ENCODE assay signal across 12 cellular contexts in genomic region chr10:74000892-74001669, GRCh38. TPM values are rescaled to one million over a fixed set of nuclear protein-coding genes. Genes with fewer than 3 reads are reported as not detected.
DNase-seq lines count a peak whose midpoint lies in the region; ATAC-seq and TF ChIP-seq lines count a peak whose summit lies in the region.
"Had no signal": no experiment of that assay in that cellular context is flagged by ENCODE, and none has a peak within 500 bp of the region (broad histone marks: within the 10 kb centered on the region; RNA-seq: fewer than 3 reads in every experiment).

No MANE protein-coding gene starts in this region.

- H2BK5ac ChIP-seq in mesenchymal stem cell (ENCODE audit: low read depth, low read length, poor library complexity, severe bottlenecking) = no peak overlapping the region

- H3K4me2 ChIP-seq in mesenchymal stem cell (ENCODE audit: low read length, poor library complexity, severe bottlenecking) = peak overlapping the region; percentile 67

- peak overlapping the region; percentile 9 for H3K27ac Mint-ChIP-seq in central memory CD8-positive, alpha-beta T cell (ENCODE audit: low read depth)
- H3K27ac Mint-ChIP-seq: activated B cell treated with CpG ODN at 0.5 μM for 24 hours had no signal

- H3K4me3 ChIP-seq in heart right ventricle (peak overlapping the region; percentile 8 to 99 (median 89)), mesenchymal stem cell (ENCODE audit: insufficient read depth in 1 of 2, low read depth in 1 of 2, low read length in 2 of 2) (peak overlapping the region in 1 of 2 experiments; percentile 99), uterus (no peak overlapping the region)

- H3K36me3 ChIP-seq in heart right ventricle (peaks cover 0 to 15% (median 0%) of the 10 kb centered on the region in 9 donors), mesenchymal stem cell (ENCODE audit: control insufficient read depth in 1 of 2, insufficient read depth in 2 of 2, low read depth in 1 of 2, low read length in 2 of 2) (peaks cover 0 to 20% of the 10 kb centered on the region in 2 experiments), uterus (no peaks in the 10 kb centered on the region)

- no peak overlapping the region for H4K8ac ChIP-seq in mesenchymal stem cell (ENCODE audit: low read length)

- no peaks in the 10 kb centered on the region for H3K9me3 Mint-ChIP-seq in central memory CD8-positive, alpha-beta T cell
- H3K9me3 Mint-ChIP-seq: activated B cell treated with CpG ODN at 0.5 μM for 24 hours had no signal

- TF ChIP-seq CTCF in heart right ventricle (IDR thresholded peaks at IDR 0.05) = no peak
- no peak for TF ChIP-seq CTCF in uterus (IDR thresholded peaks at IDR 0.05)

- H3K79me1 ChIP-seq in mesenchymal stem cell (replicated peaks; ENCODE audit: low read length, poor library complexity, severe bottlenecking) = no peaks in the 10 kb centered on the region

- H2BK12ac ChIP-seq in mesenchymal stem cell (ENCODE audit: low read length in 2 of 2) = no peak overlapping the region

- no peaks in the 10 kb centered on the region for H3K27me3 Mint-ChIP-seq in central memory CD8-positive, alpha-beta T cell
- H3K27me3 Mint-ChIP-seq: activated B cell treated with CpG ODN at 0.5 μM for 24 hours had no signal

- ATAC-seq in heart right ventricle = no peak
- no peak for ATAC-seq in central memory CD8-positive, alpha-beta T cell (replicated peaks; ENCODE audit: extremely low read depth, poor library complexity, severe bottlenecking)
- no peak for ATAC-seq in HG02588 (IDR thresholded peaks at IDR 0.05; ENCODE audit: unreplicated experiment)

- no peak overlapping the region for H2AFZ ChIP-seq in mesenchymal stem cell (ENCODE audit: low read depth, low read length)

- WGBS in heart right ventricle, 2 donors = 76 to 80% methylated on average over 7 of the region's 7 CpGs
- 86% methylated on average over 7 of the region's 7 CpGs for WGBS in mesenchymal stem cell

- no peak for TF ChIP-seq POLR2A in uterus (IDR thresholded peaks at IDR 0.05)

- peak overlapping the region; percentile 99 for H3K9ac ChIP-seq in mesenchymal stem cell (ENCODE audit: low read length)

- H3K9me3 ChIP-seq in heart right ventricle (no peaks in the 10 kb centered on the region), mesenchymal stem cell (ENCODE audit: control insufficient read depth, low read length) (no peaks in the 10 kb centered on the region), uterus (no peaks in the 10 kb centered on the region)

- H3K27ac ChIP-seq in heart right ventricle (peak overlapping the region in 7 of 10 donors; percentile 22 to 97 (median 93)), mesenchymal stem cell (ENCODE audit: low read length, poor library complexity, severe bottlenecking) (peak overlapping the region; percentile 15), uterus (peak overlapping the region; percentile 15 to 84)

- H3K4ac ChIP-seq in mesenchymal stem cell (ENCODE audit: low read depth in 1 of 2, low read length in 2 of 2) = no peak overlapping the region

- H3K18ac ChIP-seq in mesenchymal stem cell (ENCODE audit: low read depth in 1 of 2, low read length in 2 of 2) = no peak overlapping the region

- H3K4me1 ChIP-seq in heart right ventricle (peaks cover 6 to 64% (median 55%) of the 10 kb centered on the region in 9 donors), mesenchymal stem cell (ENCODE audit: control insufficient read depth, insufficient read depth, low read depth, low read length) (peaks cover 6% of the 10 kb centered on the region), uterus (peaks cover 0 to 10% of the 10 kb centered on the region in 2 donors)

- DNase-seq in heart right ventricle (no peak), cardiac septum (ENCODE audit: low spot score) (no peak), mesenchymal stem cell (no peak), uterus (no peak), NK-92 (lab: John Stamatoyannopoulos, UW; ENCODE audit: unreplicated experiment) (no peak), posterior vena cava (ENCODE audit: low spot score) (no peak)
- no peak for DNase-seq in central memory CD8-positive, alpha-beta T cell (ENCODE audit: low spot score in 2 of 2)
- DNase-seq: activated B cell treated with CpG ODN at 0.5 μM for 24 hours, C1 segment of cervical spinal cord, HCEC 1CT, NCI-H510A treated with DMSO at 0.1 percent for 48 hours had no signal

- intact Hi-C loops in heart right ventricle (cut with DNase I) (loop anchor here in 6 of 10 donors (5.0 to 10.0 kb wide), 4 partner anchors 41 to 74 kb away; no protein-coding TSS in a partner anchor), cardiac septum (cut with DNase I) (no loop called here), uterus (cut with DNase I; ENCODE audit: low total_unique reads) (loop anchor here (10.0 kb wide), 1 partner anchor 74 kb away; no protein-coding TSS in a partner anchor), posterior vena cava (cut with DNase I) (no loop called here)

- no peak overlapping the region for H2BK120ac ChIP-seq in mesenchymal stem cell (ENCODE audit: low read depth, low read length)

- peaks cover 47% of the 10 kb centered on the region for H3K4me1 Mint-ChIP-seq in central memory CD8-positive, alpha-beta T cell

- no peak overlapping the region for H3K14ac ChIP-seq in mesenchymal stem cell (ENCODE audit: low read length in 2 of 2)

- no peak overlapping the region for H2AK5ac ChIP-seq in mesenchymal stem cell (ENCODE audit: low read length, severe bottlenecking)

- no peaks in the 10 kb centered on the region for H3K27me3 ChIP-seq in heart right ventricle
- no peaks in the 10 kb centered on the region for H3K27me3 ChIP-seq in mesenchymal stem cell (ENCODE audit: control insufficient read depth in 1 of 2, insufficient read depth in 1 of 2, low read length in 2 of 2)
- H3K27me3 ChIP-seq in uterus = no peaks in the 10 kb centered on the region

- peaks cover 10% of the 10 kb centered on the region for H3K36me3 Mint-ChIP-seq in central memory CD8-positive, alpha-beta T cell (ENCODE audit: insufficient read depth)

- H4K91ac ChIP-seq in mesenchymal stem cell (ENCODE audit: low read length) = no peak overlapping the region

- no peak overlapping the region for H3K23ac ChIP-seq in mesenchymal stem cell (ENCODE audit: low read length in 2 of 2)

- peak overlapping the region; percentile 19 for H3K4me3 Mint-ChIP-seq in central memory CD8-positive, alpha-beta T cell
- H3K4me3 Mint-ChIP-seq: activated B cell treated with CpG ODN at 0.5 μM for 24 hours had no signal

- H2BK15ac ChIP-seq in mesenchymal stem cell (ENCODE audit: low read depth, poor library complexity, severe bottlenecking) = no peak overlapping the region

RNA-seq across cellular contexts. Expression of gene VCL, which starts 3.2 kb away (rescaled TPM):
- total RNA-seq in heart right ventricle (100 to 1,000 TPM; 210 to 369 (median 251) TPM), cardiac septum (284 TPM), uterus (100 to 1,000 TPM in 3 of 4 donors, 10 to 100 TPM in 1; 77.4 to 313 (median 215) TPM), posterior vena cava (100 to 1,000 TPM; 419 to 480 TPM)
- 100 to 1,000 TPM; 117 to 190 TPM for polyA plus RNA-seq in heart right ventricle
- polyA plus RNA-seq in mesenchymal stem cell (2013, experiment 1 of 2) = 216 TPM
- polyA plus RNA-seq in mesenchymal stem cell (2013, experiment 2 of 2) = 211 TPM

Comparison
In these comparisons a context has a peak if more than half of its experiments do, and no peak if none do; other contexts are left out.
1. intact Hi-C loops: an anchor here in heart right ventricle (5.0 to 10.0 kb wide) and uterus (10.0 kb wide); none called in cardiac septum and posterior vena cava.
2. H3K27ac ChIP-seq: peak in every context shown above with its lines; median percentile 93 in heart right ventricle; 50 in uterus; 15 in mesenchymal stem cell.
3. H3K4me3 ChIP-seq: peak in heart right ventricle (10 of 10); none in uterus (0 of 2).